15 cellular contexts compared by ENCODE assay signal in genomic region chr6:157158456-157158855, GRCh38.
A peak's percentile ranks its signal among the peaks of the same experiment; 100 is the strongest.
DNase-seq lines count a peak whose midpoint lies in the region; ATAC-seq, FAIRE-seq and TF ChIP-seq lines count a peak whose summit lies in the region.
"Had no signal": no experiment of that assay in that cellular context is flagged by ENCODE, and none has a peak within 500 bp of the region (broad histone marks: within the 10 kb centered on the region; RNA-seq: fewer than 3 reads in every experiment).

No MANE protein-coding gene starts in this region.

- 89 to 94% (median 93%) methylated on average over 4 of the region's 4 CpGs for WGBS in spleen, 5 donors

- no peak for DNase-seq in CD8-positive, alpha-beta T cell
- DNase-seq in NCI-H82 (lab: John Stamatoyannopoulos, UW) (peak; percentile 87), bronchial epithelial cell (ENCODE audit: low read depth) (no peak), mesothelial cell of epicardium (ENCODE audit: low spot score in 2 of 2, unreplicated experiment in 2 of 2) (no peak), NCI-H146 treated with DMSO at 0.1 percent for 48 hours (lab: John Stamatoyannopoulos, UW; ENCODE audit: unreplicated experiment) (no peak), spleen (no peak)
- DNase-seq: 8988T, AML-193, DMS 273 treated with DMSO at 0.1 percent for 48 hours, HCEC 1CT, HFFc6, IMR-90 had no signal

- peak; percentile 13 for FAIRE-seq in bronchial epithelial cell (lab: Jason Lieb, UNC)

- H3K4me3 ChIP-seq in CD8-positive, alpha-beta T cell (ENCODE audit: low read depth, low read length), result no peak overlapping the region
- no peak overlapping the region for H3K4me3 ChIP-seq in bronchial epithelial cell (ENCODE audit: low read depth, low read length)
- no peak overlapping the region for H3K4me3 ChIP-seq in iPS-15b (ENCODE audit: low read depth, low read length)
- no peak overlapping the region for H3K4me3 ChIP-seq in spleen
- H3K4me3 ChIP-seq: BLaER1 had no signal

- no peaks in the 10 kb centered on the region for H3K9me3 ChIP-seq in CD8-positive, alpha-beta T cell (ENCODE audit: low read length)
- H3K9me3 ChIP-seq in iPS-15b (ENCODE audit: control insufficient read depth, insufficient read depth, low read length), result no peaks in the 10 kb centered on the region
- H3K9me3 ChIP-seq in spleen, result no peaks in the 10 kb centered on the region
- H3K9me3 ChIP-seq: BLaER1 had no signal

- no peak for TF ChIP-seq POLR2A in spleen (IDR thresholded peaks at IDR 0.05)

- H3K4me1 ChIP-seq in CD8-positive, alpha-beta T cell (ENCODE audit: insufficient read depth, low read length), result no peaks in the 10 kb centered on the region
- peaks cover 6% of the 10 kb centered on the region for H3K4me1 ChIP-seq in iPS-15b (ENCODE audit: control insufficient read depth, insufficient read depth, low read length)
- no peaks in the 10 kb centered on the region for H3K4me1 ChIP-seq in spleen
- H3K4me1 ChIP-seq: BLaER1 had no signal

- no peaks in the 10 kb centered on the region for H3K9me3 Mint-ChIP-seq in CD8-positive, alpha-beta T cell
- H3K9me3 Mint-ChIP-seq in mesothelial cell of epicardium, result no peaks in the 10 kb centered on the region
- H3K9me3 Mint-ChIP-seq: HFFc6 had no signal

- intact Hi-C loops in CD8-positive, alpha-beta T cell (cut with DNase I, micrococcal nuclease), result no loop called here
- intact Hi-C loops in spleen (cut with DNase I; ENCODE audit: low total_unique reads), result no loop called here

- no peaks in the 10 kb centered on the region for H3K4me1 Mint-ChIP-seq in CD8-positive, alpha-beta T cell (ENCODE audit: low read depth)
- peaks cover 5% of the 10 kb centered on the region for H3K4me1 Mint-ChIP-seq in mesothelial cell of epicardium

- H3K36me3 ChIP-seq in CD8-positive, alpha-beta T cell (ENCODE audit: insufficient read depth, low read length), result peaks cover 5% of the 10 kb centered on the region
- peaks cover 3% of the 10 kb centered on the region for H3K36me3 ChIP-seq in bronchial epithelial cell (ENCODE audit: control insufficient read depth, insufficient read depth, low read length)
- H3K36me3 ChIP-seq in iPS-15b (ENCODE audit: control insufficient read depth, insufficient read depth, low read length), result peaks cover 2% of the 10 kb centered on the region
- peaks cover 0 to 84% (median 12%) of the 10 kb centered on the region in 6 donors for H3K36me3 ChIP-seq in spleen

- peak overlapping the region; percentile 16 for H3K9ac ChIP-seq in iPS-15b (ENCODE audit: low read depth, low read length)
- H3K9ac ChIP-seq: BLaER1 had no signal

- peak overlapping the region; percentile 22 for H3K27ac Mint-ChIP-seq in CD8-positive, alpha-beta T cell
- H3K27ac Mint-ChIP-seq in mesothelial cell of epicardium, result no peak overlapping the region
- H3K27ac Mint-ChIP-seq: HFFc6 had no signal

- no peak overlapping the region for H3K27ac ChIP-seq in CD8-positive, alpha-beta T cell (ENCODE audit: low read depth, low read length)
- no peak overlapping the region for H3K27ac ChIP-seq in spleen
- H3K27ac ChIP-seq: BLaER1 had no signal

- ATAC-seq in CD8-positive, alpha-beta T cell, result no peak
- ATAC-seq in HG03097 (IDR thresholded peaks at IDR 0.05; ENCODE audit: low FRiP score, unreplicated experiment), result no peak

- H3K27me3 ChIP-seq in CD8-positive, alpha-beta T cell (ENCODE audit: insufficient read depth, low read length), result no peaks in the 10 kb centered on the region
- H3K27me3 ChIP-seq in bronchial epithelial cell (ENCODE audit: control insufficient read depth, insufficient read depth, low read length) (no peaks in the 10 kb centered on the region), iPS-15b (ENCODE audit: control insufficient read depth, insufficient read depth, low read length) (no peaks in the 10 kb centered on the region), spleen (replicated peaks in 1 of 7) (no peaks in the 10 kb centered on the region)
- H3K27me3 ChIP-seq: BLaER1 had no signal

- H3K27me3 Mint-ChIP-seq in CD8-positive, alpha-beta T cell (ENCODE audit: low read depth), result no peaks in the 10 kb centered on the region
- H3K27me3 Mint-ChIP-seq in mesothelial cell of epicardium (ENCODE audit: low read depth), result no peaks in the 10 kb centered on the region

- POLR2A ChIA-PET in CD8-positive, alpha-beta T cell (lab: Charles Lee), result no interaction called here

- H3K36me3 Mint-ChIP-seq in CD8-positive, alpha-beta T cell, result peaks cover 53% of the 10 kb centered on the region
- peaks cover 22% of the 10 kb centered on the region for H3K36me3 Mint-ChIP-seq in mesothelial cell of epicardium

- CTCF ChIA-PET in CD8-positive, alpha-beta T cell (lab: Charles Lee), result no interaction called here

- TF ChIP-seq CTCF in CD8-positive, alpha-beta T cell (IDR thresholded peaks at IDR 0.05), result no peak
- TF ChIP-seq CTCF in bronchial epithelial cell (IDR thresholded peaks at IDR 0.05; ENCODE audit: insufficient read depth, low read length, severe bottlenecking), result no peak
- TF ChIP-seq CTCF in mesothelial cell of epicardium (IDR thresholded peaks at IDR 0.05; ENCODE audit: unreplicated experiment), result no peak
- no peak for TF ChIP-seq CTCF in spleen (IDR thresholded peaks at IDR 0.05 in 8 of 11, conservative IDR thresholded peaks at IDR 0.05 in 3 of 11)

- H3K4me3 Mint-ChIP-seq in CD8-positive, alpha-beta T cell, result no peak overlapping the region
- no peak overlapping the region for H3K4me3 Mint-ChIP-seq in mesothelial cell of epicardium
- H3K4me3 Mint-ChIP-seq: HFFc6 had no signal
